ENCODE assay signal across 23 cellular contexts in the genomic region with DNA sequence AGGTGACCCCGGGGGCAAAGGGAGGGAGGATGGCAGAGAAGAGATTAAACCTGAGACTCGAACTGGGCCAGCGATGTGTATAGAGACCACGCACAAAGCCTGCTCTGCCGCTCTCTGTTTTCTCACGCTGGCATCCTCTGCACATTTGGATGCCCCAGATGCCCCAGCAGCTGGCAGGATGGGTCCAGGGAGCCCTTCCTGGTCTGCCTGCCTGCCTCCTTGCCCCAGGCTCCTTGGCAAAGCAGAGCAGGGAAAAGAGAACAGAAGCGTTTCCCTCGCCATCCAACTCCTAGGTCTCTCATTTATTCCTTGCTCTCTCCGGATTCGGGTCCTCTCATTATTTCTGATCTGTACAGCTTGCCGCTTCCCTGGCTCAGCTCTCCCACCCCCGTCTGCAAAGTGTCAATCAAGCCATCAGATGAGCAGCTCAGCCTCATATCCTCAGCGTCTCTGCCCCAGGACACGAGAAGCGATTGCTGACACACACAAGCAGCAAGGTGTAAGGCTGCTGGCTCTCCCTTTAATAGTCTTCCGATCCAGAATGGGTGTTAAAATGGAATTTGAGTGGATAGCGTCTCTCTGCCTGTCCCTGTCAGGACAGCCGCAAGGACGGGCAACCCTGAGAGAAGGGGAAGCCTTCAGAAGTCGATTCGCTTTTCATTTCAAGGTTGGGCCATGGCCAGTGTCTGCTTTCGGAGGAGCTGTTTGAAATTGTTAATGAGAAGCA. TPM values are rescaled to one million over a fixed set of nuclear protein-coding genes. Genes with fewer than 3 reads are reported as not detected.
DNase-seq lines count a peak whose midpoint lies in the region; ATAC-seq and TF ChIP-seq lines count a peak whose summit lies in the region.
"Had no signal": no experiment of that assay in that cellular context is flagged by ENCODE, and none has a peak within 500 bp of the region (broad histone marks: within the 10 kb centered on the region; RNA-seq: fewer than 3 reads in every experiment).

No MANE protein-coding gene starts in this region.

- H3K4me1 Mint-ChIP-seq in MCF 10A (ENCODE audit: insufficient read depth, unreplicated experiment) = peaks cover 5% of the 10 kb centered on the region
- peaks cover 15% of the 10 kb centered on the region for H3K4me1 Mint-ChIP-seq in stimulated activated memory B cell treated with anti-CD40 and anti-IgM and Interleukin-4, amounts not matched to agents 10 μg/mL and 1 μg/mL and 100 μg/mL, for 72 hours
- H3K4me1 Mint-ChIP-seq: activated naive CD4-positive, alpha-beta T cell treated with anti-CD3 and anti-CD28 coated beads, Interleukin-2, amount 50 U/mL, for 24 hours had no signal

- H3K9me3 ChIP-seq in breast epithelium = peaks cover 4 to 14% of the 10 kb centered on the region in 2 donors
- H3K9me3 ChIP-seq in iPS-18a (ENCODE audit: control insufficient read depth, low read depth, low read length) = peaks cover 14% of the 10 kb centered on the region
- H3K9me3 ChIP-seq in tibial nerve = peaks cover 0 to 25% (median 5%) of the 10 kb centered on the region in 4 donors
- H3K9me3 ChIP-seq: body of pancreas, colonic mucosa, uterus had no signal

- H3K27me3 ChIP-seq in breast epithelium (no peaks in the 10 kb centered on the region), iPS-18a (ENCODE audit: control insufficient read depth, insufficient read depth, low read length) (no peaks in the 10 kb centered on the region), tibial nerve (peaks cover 0 to 19% of the 10 kb centered on the region in 2 donors)
- H3K27me3 ChIP-seq: body of pancreas, colonic mucosa, uterus had no signal

- 43% methylated on average over 22 of the region's 22 CpGs for WGBS in tibial nerve, 2 donors

- H3K27ac ChIP-seq in breast epithelium (peak overlapping the region in 1 of 2 donors; percentile 3), VCaP (peak overlapping the region; percentile 7; the same call in 1 of the 2 replicates), iPS-18a (ENCODE audit: low read length) (peak overlapping the region; percentile 69), tibial nerve (no peak overlapping the region)
- H3K27ac ChIP-seq: body of pancreas, colonic mucosa, heart left ventricle, KMS-11, uterus had no signal

- H3K4me3 Mint-ChIP-seq in MCF 10A (ENCODE audit: unreplicated experiment) = no peak overlapping the region
- H3K4me3 Mint-ChIP-seq in stimulated activated memory B cell treated with anti-CD40 and anti-IgM and Interleukin-4, amounts not matched to agents 10 μg/mL and 1 μg/mL and 100 μg/mL, for 72 hours = no peak overlapping the region
- H3K4me3 Mint-ChIP-seq: activated B cell treated with CpG ODN at 0.5 μM for 24 hours; activated CD8-positive, alpha-beta T cell treated with anti-CD3 and anti-CD28 coated beads, Interleukin-2, amount 10 ng/mL, durations not matched to agents 7 days and 5 days; activated naive CD4-positive, alpha-beta T cell treated with anti-CD3 and anti-CD28 coated beads, Interleukin-2, amount 50 U/mL, for 24 hours; memory B cell; nephron had no signal

- peak overlapping the region; percentile 47 for H3K9ac ChIP-seq in iPS-18a (ENCODE audit: low read length)
- H3K9ac ChIP-seq: KMS-11 had no signal

- no TSS peak for BruUV-seq in MCF 10A (replicated peaks; lab: Mats Ljungman, UMichigan)

- H3K27me3 Mint-ChIP-seq in MCF 10A (ENCODE audit: insufficient read depth, unreplicated experiment) = peaks cover 5% of the 10 kb centered on the region
- peaks cover 20% of the 10 kb centered on the region for H3K27me3 Mint-ChIP-seq in stimulated activated memory B cell treated with anti-CD40 and anti-IgM and Interleukin-4, amounts not matched to agents 10 μg/mL and 1 μg/mL and 100 μg/mL, for 72 hours

- DNase-seq in breast epithelium (ENCODE audit: low spot score in 2 of 2) (no peak), MCF 10A (ENCODE audit: unreplicated experiment) (no peak), DMS79 (lab: John Stamatoyannopoulos, UW) (no peak), tibial nerve (ENCODE audit: low spot score in 2 of 2) (no peak)
- DNase-seq: activated B cell treated with CpG ODN at 0.5 μM for 24 hours; activated CD8-positive, alpha-beta T cell treated with anti-CD3 and anti-CD28 coated beads, Interleukin-2, amount 10 ng/mL, durations not matched to agents 7 days and 5 days; activated T-cell treated with anti-CD3 and anti-CD28 coated beads, Interleukin-2, amount 50 U/mL, for 48 hours; body of pancreas; colonic mucosa; heart left ventricle; NCI-H2081; NCI-H526; SHP77 treated with DMSO at 0.1 percent for 48 hours; uterus had no signal

- TF ChIP-seq CTCF in breast epithelium (IDR thresholded peaks at IDR 0.05) (no peak), MCF 10A (IDR thresholded peaks at IDR 0.05; ENCODE audit: unreplicated experiment) (no peak), VCaP (conservative IDR thresholded peaks at IDR 0.05) (no peak), tibial nerve (IDR thresholded peaks at IDR 0.05) (no peak)

- TF ChIP-seq POLR2A in breast epithelium (IDR thresholded peaks at IDR 0.05) (no peak), tibial nerve (IDR thresholded peaks at IDR 0.05) (no peak)

- H3K4me1 ChIP-seq in breast epithelium (no peaks in the 10 kb centered on the region), iPS-18a (ENCODE audit: control insufficient read depth, low read depth, low read length) (peaks cover 54% of the 10 kb centered on the region), tibial nerve (peaks cover 0 to 12% (median 6%) of the 10 kb centered on the region in 4 donors)
- H3K4me1 ChIP-seq: colonic mucosa, uterus had no signal

- peaks cover 16% of the 10 kb centered on the region for H3K9me3 Mint-ChIP-seq in MCF 10A (ENCODE audit: unreplicated experiment)
- peaks cover 10% of the 10 kb centered on the region for H3K9me3 Mint-ChIP-seq in stimulated activated memory B cell treated with anti-CD40 and anti-IgM and Interleukin-4, amounts not matched to agents 10 μg/mL and 1 μg/mL and 100 μg/mL, for 72 hours

- CTCF ChIA-PET in MCF 10A (lab: Yijun Ruan, JAX) = no interaction called here

- POLR2A ChIA-PET in MCF 10A (lab: Yijun Ruan, JAX) = interaction anchor here (1.6 kb wide), 1 partner anchor 10 kb away, joined by 4 read pairs; no protein-coding TSS in a partner anchor

- no peak overlapping the region for H3K27ac Mint-ChIP-seq in MCF 10A (ENCODE audit: low read depth, unreplicated experiment)
- H3K27ac Mint-ChIP-seq in stimulated activated memory B cell treated with anti-CD40 and anti-IgM and Interleukin-4, amounts not matched to agents 10 μg/mL and 1 μg/mL and 100 μg/mL, for 72 hours = no peak overlapping the region
- H3K27ac Mint-ChIP-seq: activated B cell treated with CpG ODN at 0.5 μM for 24 hours; activated CD8-positive, alpha-beta T cell treated with anti-CD3 and anti-CD28 coated beads, Interleukin-2, amount 10 ng/mL, durations not matched to agents 7 days and 5 days; activated naive CD4-positive, alpha-beta T cell treated with anti-CD3 and anti-CD28 coated beads, Interleukin-2, amount 50 U/mL, for 24 hours; memory B cell; nephron had no signal

- H3K36me3 Mint-ChIP-seq in MCF 10A (ENCODE audit: insufficient read depth, unreplicated experiment) = no peaks in the 10 kb centered on the region
- H3K36me3 Mint-ChIP-seq in stimulated activated memory B cell treated with anti-CD40 and anti-IgM and Interleukin-4, amounts not matched to agents 10 μg/mL and 1 μg/mL and 100 μg/mL, for 72 hours = peaks cover 10% of the 10 kb centered on the region

- H3K36me3 ChIP-seq in breast epithelium = no peaks in the 10 kb centered on the region
- no peaks in the 10 kb centered on the region for H3K36me3 ChIP-seq in iPS-18a (ENCODE audit: control insufficient read depth, low read depth, low read length)
- no peaks in the 10 kb centered on the region for H3K36me3 ChIP-seq in tibial nerve
- H3K36me3 ChIP-seq: colonic mucosa, heart left ventricle, uterus had no signal

- H3K4me3 ChIP-seq in breast epithelium (peak overlapping the region in 2 of 3 donors; percentile 15 to 26), iPS-18a (ENCODE audit: low read length) (peak overlapping the region; percentile 18), tibial nerve (no peak overlapping the region)
- H3K4me3 ChIP-seq: body of pancreas, colonic mucosa, heart left ventricle, uterus had no signal

- peak; percentile 16 for ATAC-seq in stimulated activated memory B cell treated with anti-CD40 and anti-IgM and Interleukin-4, amounts not matched to agents 10 μg/mL and 1 μg/mL and 100 μg/mL, for 72 hours
- no peak for ATAC-seq in HG02852 (IDR thresholded peaks at IDR 0.05; ENCODE audit: unreplicated experiment)
- ATAC-seq: activated CD8-positive, alpha-beta T cell treated with anti-CD3 and anti-CD28 coated beads, Interleukin-2, amount 10 ng/mL, durations not matched to agents 7 days and 5 days; body of pancreas; heart left ventricle had no signal

- TF ChIP-seq EP300 in tibial nerve (IDR thresholded peaks at IDR 0.05) = no peak

- intact Hi-C loops in breast epithelium (cut with DNase I; ENCODE audit: low total_unique reads) = no loop called here
- intact Hi-C loops in MCF 10A (cut with micrococcal nuclease) = no loop called here

RNA-seq across cellular contexts. Expression of a gene that starts 5.0 kb away (rescaled TPM):
- total RNA-seq in breast epithelium (1 to 10 TPM; 1.3 to 3.0 (median 2.9) TPM), MCF 10A (2022) (not detected in 2 replicates), tibial nerve (1 to 10 TPM in 3 of 4 donors, under 1 TPM in 1; 0.60 to 6.1 (median 2.8) TPM)

RNA-seq across cellular contexts. Expression of a gene that starts 32.1 kb away (rescaled TPM):
- not detected for total RNA-seq in breast epithelium
- not detected in 2 replicates for total RNA-seq in MCF 10A (2022)
- not detected for total RNA-seq in tibial nerve
- total RNA-seq: activated B cell treated with CpG ODN at 0.5 μM for 24 hours; activated CD8-positive, alpha-beta T cell treated with anti-CD3 and anti-CD28 coated beads, Interleukin-2, amount 10 ng/mL, durations not matched to agents 7 days and 5 days; body of pancreas; T-helper 2 cell treated with Interferon-gamma antibody and Interleukin-4, amounts not matched to agents 100 ng/mL and 5 ng/mL, for 36 hours had no signal

Comparison
In these comparisons a context has a peak if more than half of its experiments do, and no peak if none do; other contexts are left out.
1. H3K27ac ChIP-seq: peak in VCaP (single experiment) and iPS-18a (single experiment); none in tibial nerve (0 of 4).
2. H3K4me3 ChIP-seq: peak in breast epithelium (2 of 3) and iPS-18a (single experiment); none in tibial nerve (0 of 4).